ENCODE assay signal across 30 cellular contexts in genomic region chr5:165139262-165139661, GRCh38.
"Had no signal": no experiment of that assay in that cellular context is flagged by ENCODE, and none has a peak within 500 bp of the region (broad histone marks: within the 10 kb centered on the region; RNA-seq: fewer than 3 reads in every experiment).

No MANE protein-coding gene starts in this region.

- H3K4me1 ChIP-seq: ascending aorta, body of pancreas had no signal

- H3K9me3 ChIP-seq: ascending aorta, body of pancreas had no signal

- H3K27me3 Mint-ChIP-seq: activated CD4-positive, alpha-beta memory T cell treated with anti-CD3 and anti-CD28 coated beads for 36 hours; activated CD4-positive, alpha-beta T cell treated with anti-CD3 and anti-CD28 coated beads, Interleukin-2, amount 10 ng/mL, durations not matched to agents 7 days and 5 days; activated naive CD8-positive, alpha-beta T cell treated with anti-CD3 and anti-CD28 coated beads, Interleukin-2, amount 50 U/mL, for 24 hours; T-cell had no signal

- H3K27ac Mint-ChIP-seq: activated CD4-positive, alpha-beta memory T cell treated with anti-CD3 and anti-CD28 coated beads for 36 hours; activated CD4-positive, alpha-beta T cell treated with anti-CD3 and anti-CD28 coated beads, Interleukin-2, amount 10 ng/mL, durations not matched to agents 7 days and 5 days; activated naive CD4-positive, alpha-beta T cell treated with anti-CD3 and anti-CD28 coated beads, Interleukin-2, amount 50 U/mL, for 72 hours; activated naive CD8-positive, alpha-beta T cell treated with anti-CD3 and anti-CD28 coated beads, Interleukin-2, amount 50 U/mL, for 24 hours; T-cell had no signal

- DNase-seq: activated CD4-positive, alpha-beta memory T cell treated with anti-CD3 and anti-CD28 coated beads for 36 hours; activated CD4-positive, alpha-beta T cell treated with anti-CD3 and anti-CD28 coated beads, Interleukin-2, amount 10 ng/mL, durations not matched to agents 7 days and 5 days; activated CD4-positive, CD25-positive, alpha-beta regulatory T cell; activated CD8-positive, alpha-beta memory T cell treated with anti-CD3 and anti-CD28 coated beads for 24 hours; activated effector memory CD4-positive, alpha-beta T cell treated with anti-CD3 and anti-CD28 coated beads, Interleukin-2, amount 50 U/mL, for 16 hours; activated naive CD4-positive, alpha-beta T cell treated with Interleukin-2 at 50 U/mL for 16 hours; activated naive CD8-positive, alpha-beta T cell treated with anti-CD3 and anti-CD28 coated beads, Interleukin-2, amount 50 U/mL, for 24 hours; activated T-cell treated with anti-CD3 and anti-CD28 coated beads, Interleukin-2, amount 50 U/mL, for 4 hours; amniotic stem cell; body of pancreas; central memory CD4-positive, alpha-beta T cell; Karpas-422; MM.1S; NCI-H1092 treated with DMSO at 0.1 percent for 48 hours; NCI-H1417 treated with DMSO at 0.1 percent for 48 hours; NCI-H1694; NCI-H2029 treated with DMSO at 0.1 percent for 48 hours; NCI-H345; NCI-H510A; NCI-H526 treated with DMSO at 0.1 percent for 48 hours; NCI-H82; NK-92 treated with Interleukin-12 subunit alpha and Interleukin-12 subunit beta, amount 100 ng/mL, for 24 hours; T-cell; T-helper 2 cell; T1000 had no signal

- H3K4me3 ChIP-seq: ascending aorta, body of pancreas, K562 had no signal

- H3K36me3 ChIP-seq: ascending aorta had no signal

- H3K4me1 Mint-ChIP-seq: activated CD4-positive, alpha-beta T cell treated with anti-CD3 and anti-CD28 coated beads, Interleukin-2, amount 10 ng/mL, durations not matched to agents 7 days and 5 days; activated naive CD8-positive, alpha-beta T cell treated with anti-CD3 and anti-CD28 coated beads, Interleukin-2, amount 50 U/mL, for 24 hours; T-cell had no signal

- H3K27ac ChIP-seq: ascending aorta, body of pancreas, VCaP had no signal

- H3K36me3 Mint-ChIP-seq: activated CD4-positive, alpha-beta memory T cell treated with anti-CD3 and anti-CD28 coated beads for 36 hours; activated naive CD4-positive, alpha-beta T cell treated with anti-CD3 and anti-CD28 coated beads, Interleukin-2, amount 50 U/mL, for 72 hours; T-cell had no signal

- H3K27me3 ChIP-seq: ascending aorta, body of pancreas had no signal

- ATAC-seq: activated naive CD4-positive, alpha-beta T cell treated with anti-CD3 and anti-CD28 coated beads, Interleukin-2, amount 50 U/mL, for 72 hours; activated naive CD8-positive, alpha-beta T cell treated with anti-CD3 and anti-CD28 coated beads, Interleukin-2, amount 50 U/mL, for 24 hours; activated T-cell treated with anti-CD3 and anti-CD28 coated beads, Interleukin-2, amount 50 U/mL, for 4 hours; body of pancreas; K562; T-cell had no signal

- FAIRE-seq: bronchial epithelial cell, K562 had no signal

- H3K4me3 Mint-ChIP-seq: activated CD4-positive, alpha-beta memory T cell treated with anti-CD3 and anti-CD28 coated beads for 36 hours; activated CD4-positive, alpha-beta T cell treated with anti-CD3 and anti-CD28 coated beads, Interleukin-2, amount 10 ng/mL, durations not matched to agents 7 days and 5 days; activated naive CD8-positive, alpha-beta T cell treated with anti-CD3 and anti-CD28 coated beads, Interleukin-2, amount 50 U/mL, for 24 hours; activated T-cell treated with anti-CD3 and anti-CD28 coated beads, Interleukin-2, amount 50 U/mL, for 4 hours; T-cell had no signal

- H3K9me3 Mint-ChIP-seq: activated CD4-positive, alpha-beta T cell treated with anti-CD3 and anti-CD28 coated beads, Interleukin-2, amount 10 ng/mL, durations not matched to agents 7 days and 5 days; activated naive CD8-positive, alpha-beta T cell treated with anti-CD3 and anti-CD28 coated beads, Interleukin-2, amount 50 U/mL, for 24 hours had no signal
